In the genomic region with DNA sequence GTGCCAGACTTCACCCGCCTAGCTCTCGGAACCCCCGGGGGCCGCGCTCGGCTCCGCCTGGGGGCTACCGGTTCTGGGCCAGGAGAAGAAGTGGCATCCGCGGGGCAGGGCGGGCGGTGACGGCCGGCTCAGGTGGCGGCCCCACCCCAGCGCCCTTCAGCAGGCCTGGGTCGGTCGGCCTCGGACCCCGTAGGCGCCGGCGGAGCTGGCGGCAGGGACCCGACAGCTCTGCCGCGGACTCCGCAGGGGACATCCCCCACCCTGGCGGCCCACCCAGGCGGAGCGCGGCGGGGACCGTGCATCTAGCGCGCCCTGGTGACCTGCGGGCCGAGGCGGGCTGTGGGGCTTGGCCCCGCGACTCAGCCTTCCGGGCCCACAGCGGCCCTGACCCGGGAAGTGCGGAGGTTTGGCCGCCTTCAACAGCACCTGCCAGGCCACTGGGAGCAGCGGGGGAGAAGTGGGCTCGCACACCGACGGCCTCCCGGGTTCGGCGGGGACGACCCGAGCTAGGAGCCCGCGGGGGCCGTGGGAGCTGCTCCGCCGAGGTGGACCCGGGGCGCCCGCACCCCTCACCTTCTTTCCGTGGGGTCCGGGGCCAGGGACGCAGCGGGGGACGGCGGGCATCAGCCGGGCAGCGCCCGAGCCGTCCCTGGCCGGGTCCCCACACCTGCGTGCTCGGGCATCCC, we compare ENCODE assay signal across 8 cellular contexts.
DNase-seq lines count a peak whose midpoint lies in the region; ATAC-seq, FAIRE-seq and TF ChIP-seq lines count a peak whose summit lies in the region.

No MANE protein-coding gene starts in this region.

- no peak for ATAC-seq in HG03442 (IDR thresholded peaks at IDR 0.05; ENCODE audit: unreplicated experiment)

- peaks cover 57% of the 10 kb centered on the region for H3K27me3 Mint-ChIP-seq in activated T-helper 2 cell treated with anti-CD3 and anti-CD28 coated beads, Interferon-gamma antibody, Interleukin-2, Interleukin-4, amounts not matched to agents 10 μg/mL and 5 μg/mL and 100 μg/mL, durations not matched to agents 14 hours and 24 hours and 36 hours (ENCODE audit: low read depth)

- no peaks in the 10 kb centered on the region for H3K9me3 ChIP-seq in right atrium auricular region
- no peaks in the 10 kb centered on the region for H3K9me3 ChIP-seq in skeletal muscle tissue (ENCODE audit: control insufficient read depth in 3 of 3, low read length in 3 of 3)

- TF ChIP-seq CTCF in GM20000 (IDR thresholded peaks at IDR 0.05; ENCODE audit: extremely low read depth, missing control alignments) (no peak), right atrium auricular region (IDR thresholded peaks at IDR 0.05) (no peak), D721Med (IDR thresholded peaks at IDR 0.05; ENCODE audit: insufficient read depth, missing control alignments) (no peak)

- no peaks in the 10 kb centered on the region for H3K36me3 ChIP-seq in right atrium auricular region
- H3K36me3 ChIP-seq in skeletal muscle tissue (ENCODE audit: control insufficient read depth in 3 of 3, insufficient read depth in 3 of 3, low read length in 3 of 3): no peaks in the 10 kb centered on the region

- H3K4me1 ChIP-seq in right atrium auricular region: peaks cover 0 to 31% of the 10 kb centered on the region in 2 donors
- H3K4me1 ChIP-seq in skeletal muscle tissue (ENCODE audit: control insufficient read depth in 3 of 3, insufficient read depth in 3 of 3, low read length in 3 of 3): peaks cover 34 to 50% (median 45%) of the 10 kb centered on the region in 3 donors

- H3K9me3 Mint-ChIP-seq in activated T-helper 2 cell treated with anti-CD3 and anti-CD28 coated beads, Interferon-gamma antibody, Interleukin-2, Interleukin-4, amounts not matched to agents 10 μg/mL and 5 μg/mL and 100 μg/mL, durations not matched to agents 14 hours and 24 hours and 36 hours: no peaks in the 10 kb centered on the region

- peaks cover 11% of the 10 kb centered on the region for H3K4me1 Mint-ChIP-seq in activated T-helper 2 cell treated with anti-CD3 and anti-CD28 coated beads, Interferon-gamma antibody, Interleukin-2, Interleukin-4, amounts not matched to agents 10 μg/mL and 5 μg/mL and 100 μg/mL, durations not matched to agents 14 hours and 24 hours and 36 hours (ENCODE audit: low read depth)

- H3K9ac ChIP-seq in skeletal muscle tissue (ENCODE audit: low read depth in 1 of 3, low read length in 3 of 3): peak overlapping the region in 2 of 3 donors; percentile 70 to 72

- intact Hi-C loops in activated T-helper 2 cell treated with anti-CD3 and anti-CD28 coated beads, Interferon-gamma antibody, Interleukin-2, Interleukin-4, amounts not matched to agents 10 μg/mL and 5 μg/mL and 100 μg/mL, durations not matched to agents 14 hours and 24 hours and 36 hours (cut with micrococcal nuclease): loop anchor here (5.0 kb wide), 1 partner anchor 36 kb away; no protein-coding TSS in a partner anchor

- no peak for FAIRE-seq in D721Med (lab: Jason Lieb, UNC)

- peak overlapping the region; percentile 84 for H3K4me3 Mint-ChIP-seq in activated T-helper 2 cell treated with anti-CD3 and anti-CD28 coated beads, Interferon-gamma antibody, Interleukin-2, Interleukin-4, amounts not matched to agents 10 μg/mL and 5 μg/mL and 100 μg/mL, durations not matched to agents 14 hours and 24 hours and 36 hours (ENCODE audit: low read depth)

- H3K4me3 ChIP-seq in right atrium auricular region: peak overlapping the region; percentile 56 to 66
- peak overlapping the region; percentile 65 to 76 (median 76) for H3K4me3 ChIP-seq in skeletal muscle tissue (ENCODE audit: low read length in 3 of 3)

- H3K27me3 ChIP-seq in right atrium auricular region: no peaks in the 10 kb centered on the region
- peaks cover 3 to 21% (median 13%) of the 10 kb centered on the region in 3 donors for H3K27me3 ChIP-seq in skeletal muscle tissue (ENCODE audit: control insufficient read depth in 3 of 3, insufficient read depth in 3 of 3, low read length in 3 of 3)

- no peak overlapping the region for H3K27ac Mint-ChIP-seq in activated T-helper 2 cell treated with anti-CD3 and anti-CD28 coated beads, Interferon-gamma antibody, Interleukin-2, Interleukin-4, amounts not matched to agents 10 μg/mL and 5 μg/mL and 100 μg/mL, durations not matched to agents 14 hours and 24 hours and 36 hours

- peak overlapping the region; percentile 71 to 75 for H3K27ac ChIP-seq in right atrium auricular region
- no peak overlapping the region for H3K27ac ChIP-seq in skeletal muscle tissue (ENCODE audit: low read depth, low read length)

- DNase-seq in GM20000 (ENCODE audit: low spot score) (peak; percentile 54), right atrium auricular region (ENCODE audit: low spot score) (no peak), D721Med (ENCODE audit: insufficient read length, low spot score) (no peak), GM19238 (ENCODE audit: insufficient read length, low spot score) (no peak), occipital lobe (lab: John Stamatoyannopoulos, UW) (no peak)
- DNase-seq in activated T-helper 2 cell treated with anti-CD3 and anti-CD28 coated beads, Interferon-gamma antibody, Interleukin-2, Interleukin-4, amounts not matched to agents 10 μg/mL and 5 μg/mL and 100 μg/mL, durations not matched to agents 14 hours and 24 hours and 36 hours (ENCODE audit: low spot score): no peak

- peaks cover 4% of the 10 kb centered on the region for H3K36me3 Mint-ChIP-seq in activated T-helper 2 cell treated with anti-CD3 and anti-CD28 coated beads, Interferon-gamma antibody, Interleukin-2, Interleukin-4, amounts not matched to agents 10 μg/mL and 5 μg/mL and 100 μg/mL, durations not matched to agents 14 hours and 24 hours and 36 hours (ENCODE audit: low read depth)
